Comparison of ENCODE assay signal across 1 cellular context in the genomic region with DNA sequence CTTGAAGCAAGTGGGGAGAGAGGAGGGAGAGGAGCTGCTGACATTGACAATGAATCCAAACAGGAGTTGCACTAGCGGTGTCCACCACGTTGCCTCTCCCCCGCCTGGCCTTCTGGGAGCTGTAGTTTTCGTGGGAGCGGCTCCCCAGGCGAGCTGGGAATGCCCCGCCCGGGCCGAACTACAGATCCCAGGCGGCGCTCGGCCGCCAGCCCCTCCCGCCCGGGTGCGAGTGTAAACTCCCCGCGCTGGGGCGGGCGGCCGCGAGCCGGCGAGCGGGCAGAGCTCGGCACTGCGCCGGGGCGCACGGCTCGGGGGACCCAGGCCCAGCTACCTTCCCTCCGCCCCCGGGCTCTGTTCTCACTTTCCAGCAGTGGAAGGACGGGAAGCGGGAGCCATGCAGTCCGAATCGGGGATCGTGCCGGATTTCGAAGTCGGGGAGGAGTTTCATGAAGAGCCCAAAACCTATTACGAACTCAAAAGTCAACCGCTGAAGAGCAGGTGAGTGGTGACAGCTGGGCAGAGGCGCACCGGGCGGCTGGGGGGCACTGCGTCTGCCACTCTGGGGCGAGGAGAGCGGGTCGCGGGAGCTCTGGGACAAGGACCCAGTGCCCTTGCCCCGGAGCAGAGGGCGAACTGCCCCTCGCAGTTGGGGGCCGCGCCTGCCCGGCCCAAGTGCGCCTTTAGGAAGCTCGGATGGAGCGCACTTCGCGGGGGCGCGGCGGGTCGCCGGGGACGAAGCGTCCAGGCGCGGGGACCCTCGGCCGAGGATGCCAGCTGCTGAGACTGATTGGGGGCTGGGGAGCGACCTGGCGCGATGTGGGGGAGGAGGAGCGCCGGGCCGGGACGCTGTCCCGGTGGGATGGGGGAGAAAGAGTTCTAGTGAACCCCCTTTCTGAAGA.
TF ChIP-seq lines count a peak whose summit lies in the region.

Gene MITF (plus strand): TSS at position 261 of the 899 bp plus-strand sequence. CDS start 134 bp downstream, at position 395.

TF ChIP-seq in K562, 482 proteins besides CTCF, POLR2A, EP300 and RAD21 (continued from another document and continues in another):
- TF ChIP-seq CREB3L1 (IDR thresholded peaks at IDR 0.05; ENCODE audit: borderline replicate concordance, low read depth) (peak; percentile 68; the same call in 1 of the 2 replicates), SMARCB1 (IDR thresholded peaks at IDR 0.05; ENCODE audit: insufficient read length, low read depth) (no peak), CSDE1 (IDR thresholded peaks at IDR 0.05) (no peak), ZBTB1 (CRISPR knock-in tag; IDR thresholded peaks at IDR 0.05; ENCODE audit: borderline replicate concordance, low read depth) (no peak), CBX8 (IDR thresholded peaks at IDR 0.05; ENCODE audit: borderline replicate concordance, extremely low read depth, low read depth, low read length, poor library complexity, severe bottlenecking) (no peak), PTRF (tag; IDR thresholded peaks at IDR 0.05) (no peak), SIN3A (IDR thresholded peaks at IDR 0.05; ENCODE audit: borderline replicate concordance in 2 of 2, control insufficient read depth in 1 of 2, low read depth in 2 of 2, low read length in 2 of 2) (peak in 1 of 2 experiments; percentile 72; a peak in 2 of 4 replicates), NUFIP1 (IDR thresholded peaks at IDR 0.05; ENCODE audit: partially characterized antibody) (no peak), SUPT5H (IDR thresholded peaks at IDR 0.05) (0 out of 2 replicates have a peak, but pooled peaks have one; percentile 30), PRPF4 (IDR thresholded peaks at IDR 0.05; ENCODE audit: insufficient read depth, low read depth, low read length, poor library complexity, severe bottlenecking) (no peak), ZNF165 (CRISPR knock-in tag; IDR thresholded peaks at IDR 0.05; ENCODE audit: borderline replicate concordance) (no peak), TCF15 (CRISPR knock-in tag; IDR thresholded peaks at IDR 0.05) (no peak), HNRNPLL (IDR thresholded peaks at IDR 0.05; ENCODE audit: low read depth, low read length, poor library complexity, severe bottlenecking) (no peak), LARP7 (IDR thresholded peaks at IDR 0.05) (no peak), ZNF175 (CRISPR knock-in tag; IDR thresholded peaks at IDR 0.05; ENCODE audit: low read depth) (0 out of 2 replicates have a peak, but pooled peaks have one; percentile 33), BRF1 (IDR thresholded peaks at IDR 0.05; ENCODE audit: borderline replicate concordance, extremely low read depth, insufficient read length) (no peak), KDM5B (IDR thresholded peaks at IDR 0.05; ENCODE audit: insufficient replicate concordance, low read depth, low read length) (peak; percentile 43), CREB1 (IDR thresholded peaks at IDR 0.05) (peak; percentile 62), CREB1 (CRISPR knock-in tag; IDR thresholded peaks at IDR 0.05) (peak; percentile 46; the same call in 1 of the 2 replicates), ZNF639 (CRISPR knock-in tag; conservative IDR thresholded peaks at IDR 0.05 in 1 of 2, IDR thresholded peaks at IDR 0.05 in 1 of 2) (peak in 1 of 2 experiments; percentile 66; a peak in 1 of 4 replicates), MAFK (IDR thresholded peaks at IDR 0.05; ENCODE audit: low read length) (no peak), KLF1 (tag; IDR thresholded peaks at IDR 0.05) (no peak), ZNF354B (CRISPR knock-in tag; IDR thresholded peaks at IDR 0.05) (no peak), CBX3 (IDR thresholded peaks at IDR 0.05; ENCODE audit: borderline replicate concordance in 1 of 2, low read length in 2 of 2) (peak in 1 of 2 experiments; percentile 42; a peak in 1 of 3 replicates), ZFP36 (IDR thresholded peaks at IDR 0.05; ENCODE audit: low read depth, low read length, partially characterized antibody) (no peak), ZNF717 (CRISPR knock-in tag; IDR thresholded peaks at IDR 0.05) (no peak), SPI1 (IDR thresholded peaks at IDR 0.05; ENCODE audit: borderline replicate concordance, low read depth, low read length) (no peak), ZZZ3 (IDR thresholded peaks at IDR 0.05) (no peak), ZNF830 (CRISPR knock-in tag; IDR thresholded peaks at IDR 0.05) (no peak), PATZ1 (CRISPR knock-in tag; IDR thresholded peaks at IDR 0.05; ENCODE audit: borderline replicate concordance) (no peak), HBP1 (CRISPR knock-in tag; IDR thresholded peaks at IDR 0.05) (no peak), RBM25 (IDR thresholded peaks at IDR 0.05; ENCODE audit: low read depth, low read length, severe bottlenecking) (no peak), BMI1 (IDR thresholded peaks at IDR 0.05; ENCODE audit: low read length) (no peak), TSHZ1 (CRISPR knock-in tag; IDR thresholded peaks at IDR 0.05) (no peak), KLF6 (CRISPR knock-in tag; IDR thresholded peaks at IDR 0.05; ENCODE audit: borderline replicate concordance) (no peak)
- TF ChIP-seq, protein P1, sequence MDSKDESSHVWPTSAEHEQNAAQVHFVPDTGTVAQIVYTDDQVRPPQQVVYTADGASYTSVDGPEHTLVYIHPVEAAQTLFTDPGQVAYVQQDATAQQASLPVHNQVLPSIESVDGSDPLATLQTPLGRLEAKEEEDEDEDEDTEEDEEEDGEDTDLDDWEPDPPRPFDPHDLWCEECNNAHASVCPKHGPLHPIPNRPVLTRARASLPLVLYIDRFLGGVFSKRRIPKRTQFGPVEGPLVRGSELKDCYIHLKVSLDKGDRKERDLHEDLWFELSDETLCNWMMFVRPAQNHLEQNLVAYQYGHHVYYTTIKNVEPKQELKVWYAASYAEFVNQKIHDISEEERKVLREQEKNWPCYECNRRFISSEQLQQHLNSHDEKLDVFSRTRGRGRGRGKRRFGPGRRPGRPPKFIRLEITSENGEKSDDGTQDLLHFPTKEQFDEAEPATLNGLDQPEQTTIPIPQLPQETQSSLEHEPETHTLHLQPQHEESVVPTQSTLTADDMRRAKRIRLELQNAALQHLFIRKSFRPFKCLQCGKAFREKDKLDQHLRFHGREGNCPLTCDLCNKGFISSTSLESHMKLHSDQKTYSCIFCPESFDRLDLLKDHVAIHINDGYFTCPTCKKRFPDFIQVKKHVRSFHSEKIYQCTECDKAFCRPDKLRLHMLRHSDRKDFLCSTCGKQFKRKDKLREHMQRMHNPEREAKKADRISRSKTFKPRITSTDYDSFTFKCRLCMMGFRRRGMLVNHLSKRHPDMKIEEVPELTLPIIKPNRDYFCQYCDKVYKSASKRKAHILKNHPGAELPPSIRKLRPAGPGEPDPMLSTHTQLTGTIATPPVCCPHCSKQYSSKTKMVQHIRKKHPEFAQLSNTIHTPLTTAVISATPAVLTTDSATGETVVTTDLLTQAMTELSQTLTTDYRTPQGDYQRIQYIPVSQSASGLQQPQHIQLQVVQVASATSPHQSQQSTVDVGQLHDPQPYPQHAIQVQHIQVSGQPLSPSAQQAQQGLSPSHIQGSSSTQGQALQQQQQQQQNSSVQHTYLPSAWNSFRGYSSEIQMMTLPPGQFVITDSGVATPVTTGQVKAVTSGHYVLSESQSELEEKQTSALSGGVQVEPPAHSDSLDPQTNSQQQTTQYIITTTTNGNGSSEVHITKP (IDR thresholded peaks at IDR 0.05; ENCODE audit: partially characterized antibody): peak; percentile 90
- TF ChIP-seq, protein P2, sequence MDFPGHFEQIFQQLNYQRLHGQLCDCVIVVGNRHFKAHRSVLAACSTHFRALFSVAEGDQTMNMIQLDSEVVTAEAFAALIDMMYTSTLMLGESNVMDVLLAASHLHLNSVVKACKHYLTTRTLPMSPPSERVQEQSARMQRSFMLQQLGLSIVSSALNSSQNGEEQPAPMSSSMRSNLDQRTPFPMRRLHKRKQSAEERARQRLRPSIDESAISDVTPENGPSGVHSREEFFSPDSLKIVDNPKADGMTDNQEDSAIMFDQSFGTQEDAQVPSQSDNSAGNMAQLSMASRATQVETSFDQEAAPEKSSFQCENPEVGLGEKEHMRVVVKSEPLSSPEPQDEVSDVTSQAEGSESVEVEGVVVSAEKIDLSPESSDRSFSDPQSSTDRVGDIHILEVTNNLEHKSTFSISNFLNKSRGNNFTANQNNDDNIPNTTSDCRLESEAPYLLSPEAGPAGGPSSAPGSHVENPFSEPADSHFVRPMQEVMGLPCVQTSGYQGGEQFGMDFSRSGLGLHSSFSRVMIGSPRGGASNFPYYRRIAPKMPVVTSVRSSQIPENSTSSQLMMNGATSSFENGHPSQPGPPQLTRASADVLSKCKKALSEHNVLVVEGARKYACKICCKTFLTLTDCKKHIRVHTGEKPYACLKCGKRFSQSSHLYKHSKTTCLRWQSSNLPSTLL (IDR thresholded peaks at IDR 0.05): no peak
- TF ChIP-seq, protein P3, sequence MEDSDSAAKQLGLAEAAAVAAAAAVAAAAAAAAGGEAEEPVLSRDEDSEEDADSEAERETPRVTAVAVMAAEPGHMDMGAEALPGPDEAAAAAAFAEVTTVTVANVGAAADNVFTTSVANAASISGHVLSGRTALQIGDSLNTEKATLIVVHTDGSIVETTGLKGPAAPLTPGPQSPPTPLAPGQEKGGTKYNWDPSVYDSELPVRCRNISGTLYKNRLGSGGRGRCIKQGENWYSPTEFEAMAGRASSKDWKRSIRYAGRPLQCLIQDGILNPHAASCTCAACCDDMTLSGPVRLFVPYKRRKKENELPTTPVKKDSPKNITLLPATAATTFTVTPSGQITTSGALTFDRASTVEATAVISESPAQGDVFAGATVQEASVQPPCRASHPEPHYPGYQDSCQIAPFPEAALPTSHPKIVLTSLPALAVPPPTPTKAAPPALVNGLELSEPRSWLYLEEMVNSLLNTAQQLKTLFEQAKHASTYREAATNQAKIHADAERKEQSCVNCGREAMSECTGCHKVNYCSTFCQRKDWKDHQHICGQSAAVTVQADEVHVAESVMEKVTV (CRISPR knock-in tag; IDR thresholded peaks at IDR 0.05): no peak
